In the genomic region with DNA sequence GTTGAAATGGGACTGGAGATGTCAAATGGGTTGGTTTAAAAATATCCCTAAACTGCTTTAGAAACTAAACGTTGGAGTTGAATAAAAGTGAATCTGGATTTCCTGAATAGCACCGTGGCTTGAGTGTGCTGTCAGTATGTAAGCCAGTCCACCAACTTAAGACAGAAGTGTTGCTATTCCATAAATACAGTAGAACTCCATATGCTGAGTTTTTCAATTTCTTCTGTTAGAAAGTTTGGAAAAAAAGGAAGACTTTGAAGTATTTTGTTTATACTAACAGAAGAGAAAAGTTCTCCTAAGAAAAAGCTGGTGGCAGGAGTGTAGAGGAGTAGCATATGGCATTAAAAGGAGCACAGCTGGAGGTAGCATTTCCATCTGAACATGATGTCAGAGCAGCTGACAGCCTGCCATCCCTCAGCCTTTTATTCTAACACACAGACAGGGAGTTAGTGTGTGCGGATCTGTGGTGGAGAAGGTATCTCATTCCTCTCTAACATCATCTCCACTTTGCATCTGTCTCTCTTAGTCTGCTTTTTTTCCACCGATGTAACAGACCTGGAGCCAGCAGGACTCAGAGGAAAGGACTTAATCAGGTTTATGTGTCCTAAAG, we compare ENCODE assay signal across 8 cellular contexts. TPM values are rescaled to one million over a fixed set of nuclear protein-coding genes. Genes with fewer than 3 reads are reported as not detected.
DNase-seq lines count a peak whose midpoint lies in the region; ATAC-seq and TF ChIP-seq lines count a peak whose summit lies in the region.

A gene (plus strand): TSS at position 449 of the 610 bp plus-strand sequence. CDS start 149 bp downstream, at position 598.

- no peaks in the 10 kb centered on the region for H3K27me3 Mint-ChIP-seq in CD8-positive, alpha-beta T cell (ENCODE audit: low read depth)
- H3K27me3 Mint-ChIP-seq in IgD-negative memory B cell: no peaks in the 10 kb centered on the region
- H3K27me3 Mint-ChIP-seq in endodermal cell (ENCODE audit: insufficient read depth): peaks cover 4% of the 10 kb centered on the region

- no peaks in the 10 kb centered on the region for H3K36me3 ChIP-seq in CD8-positive, alpha-beta T cell (ENCODE audit: insufficient read depth, low read length)
- H3K36me3 ChIP-seq in endodermal cell (ENCODE audit: control insufficient read depth, insufficient read depth, low read length) (peaks cover 17% of the 10 kb centered on the region), upper lobe of right lung (peaks cover 23% of the 10 kb centered on the region)

- DNase-seq in CD8-positive, alpha-beta T cell: peak in 1 of 7 experiments; percentile 31
- DNase-seq in SHP77 treated with DMSO at 0.1 percent for 48 hours (lab: John Stamatoyannopoulos, UW) (peak; percentile 73), endodermal cell (peak; percentile 57), mesenteric fat pad (ENCODE audit: low spot score) (no peak), upper lobe of right lung (no peak)

- peak within 1 kb of the TSS; percentile 81 for H3K27ac ChIP-seq in CD8-positive, alpha-beta T cell (ENCODE audit: low read depth, low read length)
- H3K27ac ChIP-seq in endodermal cell (ENCODE audit: low read depth, low read length) (peak within 1 kb of the TSS; percentile 94), upper lobe of right lung (peak within 1 kb of the TSS; percentile 77)

- H3K4me3 Mint-ChIP-seq in CD8-positive, alpha-beta T cell: no peak within 1 kb of the TSS
- H3K4me3 Mint-ChIP-seq in IgD-negative memory B cell: no peak within 1 kb of the TSS
- H3K4me3 Mint-ChIP-seq in endodermal cell: no peak within 1 kb of the TSS

- H3K4me3 ChIP-seq in CD8-positive, alpha-beta T cell (ENCODE audit: low read depth, low read length): peak within 1 kb of the TSS; percentile 96
- H3K4me3 ChIP-seq in endodermal cell (ENCODE audit: low read length) (peak within 1 kb of the TSS; percentile 97), upper lobe of right lung (peak within 1 kb of the TSS; percentile 71)

- 23 to 28% methylated on average over 2 to 3 of the region's 4 CpGs for WGBS in endodermal cell (ENCODE audit: insufficient coverage in 1 of 2, insufficient read length in 1 of 2), 2 experiments

- CTCF ChIA-PET in CD8-positive, alpha-beta T cell (lab: Charles Lee): interaction anchor here (0.7 to 2.7 kb wide), 6 partner anchors 10 to 27 kb away, joined by 3 to 12 read pairs (median 4); no protein-coding TSS in a partner anchor

- H3K36me3 Mint-ChIP-seq in CD8-positive, alpha-beta T cell: peaks cover 18% of the 10 kb centered on the region
- H3K36me3 Mint-ChIP-seq in IgD-negative memory B cell (no peaks in the 10 kb centered on the region), endodermal cell (ENCODE audit: low read depth) (peaks cover 5% of the 10 kb centered on the region)

- no peaks in the 10 kb centered on the region for H3K9me3 Mint-ChIP-seq in CD8-positive, alpha-beta T cell
- H3K9me3 Mint-ChIP-seq in IgD-negative memory B cell (no peaks in the 10 kb centered on the region), endodermal cell (no peaks in the 10 kb centered on the region)

- H3K4me1 Mint-ChIP-seq in CD8-positive, alpha-beta T cell (ENCODE audit: low read depth): peaks cover 25% of the 10 kb centered on the region
- H3K4me1 Mint-ChIP-seq in IgD-negative memory B cell (peaks cover 24 to 41% (median 25%) of the 10 kb centered on the region in 3 donors), endodermal cell (peaks cover 10% of the 10 kb centered on the region)

- no peaks in the 10 kb centered on the region for H3K9me3 ChIP-seq in CD8-positive, alpha-beta T cell (ENCODE audit: low read length)
- H3K9me3 ChIP-seq in endodermal cell (ENCODE audit: control insufficient read depth, low read length): no peaks in the 10 kb centered on the region
- no peaks in the 10 kb centered on the region for H3K9me3 ChIP-seq in upper lobe of right lung

- peaks cover 58% of the 10 kb centered on the region for H3K4me1 ChIP-seq in CD8-positive, alpha-beta T cell (ENCODE audit: insufficient read depth, low read length)
- H3K4me1 ChIP-seq in endodermal cell (ENCODE audit: control insufficient read depth, insufficient read depth, low read length): peaks cover 27% of the 10 kb centered on the region
- peaks cover 28% of the 10 kb centered on the region for H3K4me1 ChIP-seq in upper lobe of right lung

- no peaks in the 10 kb centered on the region for H3K27me3 ChIP-seq in CD8-positive, alpha-beta T cell (ENCODE audit: insufficient read depth, low read length)
- H3K27me3 ChIP-seq in endodermal cell (ENCODE audit: control insufficient read depth, insufficient read depth, low read length, poor library complexity, severe bottlenecking) (peaks cover 15% of the 10 kb centered on the region), upper lobe of right lung (no peaks in the 10 kb centered on the region)

- TF ChIP-seq CTCF in CD8-positive, alpha-beta T cell (IDR thresholded peaks at IDR 0.05): no peak
- TF ChIP-seq CTCF in endodermal cell (conservative IDR thresholded peaks at IDR 0.05) (no peak), upper lobe of right lung (IDR thresholded peaks at IDR 0.05) (no peak)

- no peak for ATAC-seq in CD8-positive, alpha-beta T cell
- ATAC-seq in upper lobe of right lung (no peak), GM21360 (IDR thresholded peaks at IDR 0.05; ENCODE audit: unreplicated experiment) (no peak), GM21447 (IDR thresholded peaks at IDR 0.05; ENCODE audit: unreplicated experiment) (no peak)

- H3K27ac Mint-ChIP-seq in CD8-positive, alpha-beta T cell: no peak within 1 kb of the TSS
- H3K27ac Mint-ChIP-seq in IgD-negative memory B cell (peak within 1 kb of the TSS in 2 of 3 donors; percentile 98 to 99), endodermal cell (peak within 1 kb of the TSS; percentile 91)

- POLR2A ChIA-PET in CD8-positive, alpha-beta T cell (lab: Charles Lee): interaction anchor here (1.4 to 4.9 kb wide), 3 partner anchors 15 to 25 kb away, joined by 3 to 96 read pairs (median 60); no protein-coding TSS in a partner anchor

- intact Hi-C loops in CD8-positive, alpha-beta T cell (cut with DNase I, micrococcal nuclease): loop anchor here (1.0 kb wide), 2 partner anchors 23 to 24 kb away; no protein-coding TSS in a partner anchor
- intact Hi-C loops in upper lobe of right lung (cut with DNase I): no loop called here

- H3K9ac ChIP-seq in endodermal cell (ENCODE audit: extremely low read depth, low read length, poor library complexity, severe bottlenecking): peak within 1 kb of the TSS; percentile 75

RNA-seq across cellular contexts. Expression of the gene that starts here (rescaled TPM):
- 10 to 100 TPM; 68.8 to 69.2 TPM for total RNA-seq in CD8-positive, alpha-beta T cell
- 5.9 TPM for polyA plus RNA-seq in IgD-negative memory B cell
- total RNA-seq in endodermal cell (10 to 100 TPM; 15.4 to 17.9 TPM), mesenteric fat pad (11.9 TPM), upper lobe of right lung (21.7 TPM)
- 56.0 TPM for polyA plus RNA-seq in endodermal cell (2013, experiment 1 of 2)
- 50.5 TPM for polyA plus RNA-seq in endodermal cell (2013, experiment 2 of 2)

Comparison
In these comparisons a context has a peak if more than half of its experiments do, and no peak if none do; other contexts are left out.
1. DNase-seq: peak in SHP77 treated with DMSO at 0.1 percent for 48 hours (single experiment) and endodermal cell (single experiment); none in mesenteric fat pad (single experiment) and upper lobe of right lung (single experiment).
2. Peak in every context shown above with its lines, with median percentiles within 50 percentile points of each other: H3K27ac ChIP-seq and H3K4me3 ChIP-seq.